In genomic region chr18:35610089-35610488, GRCh38 we compare ENCODE assay signal across 18 cellular contexts. TPM values are rescaled to one million over a fixed set of nuclear protein-coding genes. Genes with fewer than 3 reads are reported as not detected.
A peak's percentile ranks its signal among the peaks of the same experiment; 100 is the strongest.
DNase-seq lines count a peak whose midpoint lies in the region; ATAC-seq, FAIRE-seq and TF ChIP-seq lines count a peak whose summit lies in the region.
"Had no signal": no experiment of that assay in that cellular context is flagged by ENCODE, and none has a peak within 500 bp of the region (broad histone marks: within the 10 kb centered on the region; RNA-seq: fewer than 3 reads in every experiment).

No MANE protein-coding gene starts in this region.

- H3K27me3 ChIP-seq in Karpas-422 (ENCODE audit: low read length) (no peaks in the 10 kb centered on the region), keratinocyte (ENCODE audit: control insufficient read depth, extremely low read depth, insufficient read depth, low read length) (no peaks in the 10 kb centered on the region)

- no peaks in the 10 kb centered on the region for H3K9me1 ChIP-seq in keratinocyte (ENCODE audit: control insufficient read depth, extremely low read depth, insufficient read depth, low read length)

- no peaks in the 10 kb centered on the region for H3K27me3 Mint-ChIP-seq in activated naive CD8-positive, alpha-beta T cell treated with anti-CD3 and anti-CD28 coated beads for 36 hours
- H3K27me3 Mint-ChIP-seq: activated CD4-positive, alpha-beta memory T cell treated with anti-CD3 and anti-CD28 coated beads, Interleukin-2, amount 10 ng/mL, durations not matched to agents 7 days and 5 days; progenitor cell of endocrine pancreas had no signal

- H3K9me3 ChIP-seq in Karpas-422 (ENCODE audit: low read length), result no peaks in the 10 kb centered on the region
- no peaks in the 10 kb centered on the region for H3K9me3 ChIP-seq in keratinocyte (ENCODE audit: control insufficient read depth, low read depth, low read length)

- no peaks in the 10 kb centered on the region for H3K9me3 Mint-ChIP-seq in activated naive CD8-positive, alpha-beta T cell treated with anti-CD3 and anti-CD28 coated beads for 36 hours
- H3K9me3 Mint-ChIP-seq: activated CD4-positive, alpha-beta memory T cell treated with anti-CD3 and anti-CD28 coated beads, Interleukin-2, amount 10 ng/mL, durations not matched to agents 7 days and 5 days; activated T-helper 1 cell treated with anti-CD3 and anti-CD28 coated beads, Interleukin-12 subunit alpha, Interleukin-12 subunit beta, Interleukin-2, Interleukin-4 antibody, amounts not matched to agents 30 ng/mL and 10 ng/mL and 1 ng/mL, durations not matched to agents 14 hours and 24 hours and 36 hours had no signal

- peak overlapping the region; percentile 28 for H3K4me2 ChIP-seq in Karpas-422 (ENCODE audit: low read depth, low read length, poor library complexity, severe bottlenecking)
- no peak overlapping the region for H3K4me2 ChIP-seq in keratinocyte (ENCODE audit: control insufficient read depth, extremely low read depth, insufficient read depth, low read depth, low read length)

- peaks cover 8% of the 10 kb centered on the region for H3K36me3 Mint-ChIP-seq in activated naive CD8-positive, alpha-beta T cell treated with anti-CD3 and anti-CD28 coated beads for 36 hours

- ATAC-seq in HG03280 (IDR thresholded peaks at IDR 0.05; ENCODE audit: unreplicated experiment) (no peak), GM18873 (IDR thresholded peaks at IDR 0.05; ENCODE audit: low FRiP score, unreplicated experiment) (no peak)

- H3K9me2 ChIP-seq in Karpas-422 (replicated peaks; ENCODE audit: insufficient read depth, low read length), result no peaks in the 10 kb centered on the region

- H3K27ac ChIP-seq in Karpas-422 (ENCODE audit: low read length) (peak overlapping the region; percentile 88), keratinocyte (ENCODE audit: control insufficient read depth, insufficient read depth, low read length) (no peak overlapping the region)
- H3K27ac ChIP-seq: 22Rv1, C4-2B, SK-N-MC had no signal

- H3K4me1 Mint-ChIP-seq in activated naive CD8-positive, alpha-beta T cell treated with anti-CD3 and anti-CD28 coated beads for 36 hours, result peaks cover 36% of the 10 kb centered on the region

- no peak overlapping the region for H3K4me3 Mint-ChIP-seq in activated naive CD8-positive, alpha-beta T cell treated with anti-CD3 and anti-CD28 coated beads for 36 hours
- H3K4me3 Mint-ChIP-seq: activated CD4-positive, alpha-beta memory T cell treated with anti-CD3 and anti-CD28 coated beads, Interleukin-2, amount 10 ng/mL, durations not matched to agents 7 days and 5 days; activated T-helper 1 cell treated with anti-CD3 and anti-CD28 coated beads, Interleukin-12 subunit alpha, Interleukin-12 subunit beta, Interleukin-2, Interleukin-4 antibody, amounts not matched to agents 30 ng/mL and 10 ng/mL and 1 ng/mL, durations not matched to agents 14 hours and 24 hours and 36 hours had no signal

- peak; percentile 18 for DNase-seq in DMS 273 (lab: John Stamatoyannopoulos, UW; ENCODE audit: unreplicated experiment)
- no peak for DNase-seq in DMS 273 treated with DMSO at 0.1 percent for 48 hours (lab: John Stamatoyannopoulos, UW)
- DNase-seq in Karpas-422, result no peak
- peak; percentile 85 for DNase-seq in SHP77 treated with DMSO at 0.1 percent for 48 hours (lab: John Stamatoyannopoulos, UW)
- DNase-seq in keratinocyte (ENCODE audit: low read depth, low spot score), result no peak
- no peak for DNase-seq in activated naive CD8-positive, alpha-beta T cell treated with anti-CD3 and anti-CD28 coated beads for 36 hours
- DNase-seq: activated CD4-positive, alpha-beta memory T cell treated with anti-CD3 and anti-CD28 coated beads, Interleukin-2, amount 10 ng/mL, durations not matched to agents 7 days and 5 days; amniotic stem cell; HCEC 1CT; head of caudate nucleus; stimulated activated CD4-positive, alpha-beta T cell treated with anti-CD3 and anti-CD28 coated beads, Interleukin-15, amount 100 ng/mL, for 24 hours had no signal

- H3K4me3 ChIP-seq in Karpas-422 (ENCODE audit: low read length), result no peak overlapping the region; the same call in 1 of the 2 replicates
- no peak overlapping the region for H3K4me3 ChIP-seq in keratinocyte (ENCODE audit: control insufficient read depth in 2 of 3, extremely low read depth in 1 of 3, insufficient read depth in 2 of 3, low read depth in 1 of 3, low read length in 3 of 3)
- H3K4me3 ChIP-seq: SK-N-MC had no signal

- dilution Hi-C loops in keratinocyte (cut with MboI; ENCODE audit: extremely low pct_ligation_motif_present, low sequenced_read_pairs), result no loop called here

- H2AFZ ChIP-seq in Karpas-422 (ENCODE audit: low read length) (no peak overlapping the region), keratinocyte (ENCODE audit: control insufficient read depth, low read length) (no peak overlapping the region)

- TF ChIP-seq CTCF in keratinocyte (optimal IDR thresholded peaks at IDR 0.05 in 1 of 3, IDR thresholded peaks at IDR 0.05 in 1 of 3, conservative IDR thresholded peaks at IDR 0.05 in 1 of 3; ENCODE audit: extremely low read depth in 1 of 3, insufficient read depth in 2 of 3, low read length in 3 of 3), result no peak

- H3K27ac Mint-ChIP-seq in activated naive CD8-positive, alpha-beta T cell treated with anti-CD3 and anti-CD28 coated beads for 36 hours, result no peak overlapping the region
- H3K27ac Mint-ChIP-seq: activated CD4-positive, alpha-beta memory T cell treated with anti-CD3 and anti-CD28 coated beads, Interleukin-2, amount 10 ng/mL, durations not matched to agents 7 days and 5 days; activated T-helper 1 cell treated with anti-CD3 and anti-CD28 coated beads, Interleukin-12 subunit alpha, Interleukin-12 subunit beta, Interleukin-2, Interleukin-4 antibody, amounts not matched to agents 30 ng/mL and 10 ng/mL and 1 ng/mL, durations not matched to agents 14 hours and 24 hours and 36 hours; progenitor cell of endocrine pancreas had no signal

- H3K4me1 ChIP-seq in Karpas-422 (ENCODE audit: low read length) (peaks cover 100% of the 10 kb centered on the region), keratinocyte (ENCODE audit: control insufficient read depth, extremely low read depth, insufficient read depth, low read length) (peaks cover 7% of the 10 kb centered on the region)

- H3K36me3 ChIP-seq in Karpas-422 (ENCODE audit: insufficient read depth, low read length) (no peaks in the 10 kb centered on the region), keratinocyte (ENCODE audit: control insufficient read depth in 2 of 2, extremely low read depth in 1 of 2, insufficient read depth in 2 of 2, low read length in 2 of 2) (no peaks in the 10 kb centered on the region)

- peaks cover 100% of the 10 kb centered on the region for H3K79me2 ChIP-seq in Karpas-422 (ENCODE audit: low read length)
- peaks cover 28% of the 10 kb centered on the region for H3K79me2 ChIP-seq in keratinocyte (ENCODE audit: control insufficient read depth, insufficient read depth, low read length)

- peak; percentile 5 for FAIRE-seq in keratinocyte (lab: Jason Lieb, UNC)

- H4K20me1 ChIP-seq in Karpas-422 (ENCODE audit: insufficient read depth, low read depth, low read length) (peaks cover 14% of the 10 kb centered on the region), keratinocyte (ENCODE audit: control insufficient read depth, extremely low read depth, insufficient read depth, low read length) (no peaks in the 10 kb centered on the region)

- H3K9ac ChIP-seq in Karpas-422 (ENCODE audit: low read length), result no peak overlapping the region
- no peak overlapping the region for H3K9ac ChIP-seq in keratinocyte (ENCODE audit: control insufficient read depth, extremely low read depth, insufficient read depth, low read length)

RNA-seq across cellular contexts. Expression of gene GALNT1, which starts 28.5 kb away (rescaled TPM):
- total RNA-seq in Karpas-422 (2014; rRNA removed; shearing (Covaris generic); ENCODE audit: low replicate concordance), result 172 and 259 TPM in 2 replicates
- polyA plus RNA-seq in keratinocyte, result 48.1 to 69.4 TPM (median 48.2 TPM) in 3 replicates
- polyA plus RNA-seq in keratinocyte (2011; ENCODE audit: low read depth), result 20.3 TPM
- 31.7 and 59.5 TPM in 2 replicates for polyA plus RNA-seq in keratinocyte (2011; cell fraction: cytosol; rRNA removed)
- 29.7 and 37.9 TPM in 2 replicates for polyA plus RNA-seq in keratinocyte (2011; cell fraction: nucleus; rRNA removed)
- 34.5 and 40.3 TPM in 2 replicates for polyA plus RNA-seq in keratinocyte (2012; ENCODE audit: low replicate concordance)
- 23.2 to 77.7 TPM (median 50.0 TPM) in 3 replicates for polyA minus RNA-seq in keratinocyte
- 38.8 TPM for polyA minus RNA-seq in keratinocyte (2011; cell fraction: cytosol; rRNA and poly(A)+ RNA removed)
- polyA minus RNA-seq in keratinocyte (2011; cell fraction: nucleus; rRNA and poly(A)+ RNA removed), result 25.2 and 55.2 TPM in 2 replicates
- total RNA-seq in activated naive CD8-positive, alpha-beta T cell treated with anti-CD3 and anti-CD28 coated beads for 36 hours, result 10 to 100 TPM; 49.5 to 51.8 TPM

Comparison
In these comparisons a context has a peak if more than half of its experiments do, and no peak if none do; other contexts are left out.
1. DNase-seq: peak in DMS 273 (single experiment) and SHP77 treated with DMSO at 0.1 percent for 48 hours (single experiment); none in DMS 273 treated with DMSO at 0.1 percent for 48 hours (single experiment), Karpas-422 (single experiment), keratinocyte (single experiment) and activated naive CD8-positive, alpha-beta T cell treated with anti-CD3 and anti-CD28 coated beads for 36 hours (single experiment).